Comparison of ENCODE assay signal across 9 cellular contexts in the genomic region with DNA sequence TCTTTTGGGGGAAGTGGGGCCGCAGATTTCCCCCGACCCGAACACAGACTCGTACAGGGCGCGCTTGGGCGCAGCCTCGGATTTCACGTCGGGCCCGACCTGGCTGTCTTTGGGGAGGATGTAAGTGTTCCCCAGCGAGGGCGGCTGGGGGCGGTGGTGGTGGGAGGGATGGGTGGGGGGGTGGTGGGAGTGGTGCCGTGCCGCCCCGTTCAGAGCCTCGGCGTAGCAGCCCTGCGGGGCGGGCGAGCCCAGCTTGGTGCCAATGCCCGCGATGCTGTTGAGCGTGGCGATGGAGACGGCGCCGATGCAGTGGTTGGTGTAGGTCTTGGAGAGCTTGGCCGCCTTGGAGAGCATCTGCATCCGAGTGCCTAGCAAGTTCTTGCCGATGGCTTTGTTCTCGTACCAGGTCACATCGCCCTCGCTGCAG. TPM values are rescaled to one million over a fixed set of nuclear protein-coding genes. Genes with fewer than 3 reads are reported as not detected.
DNase-seq lines count a peak whose midpoint lies in the region; ATAC-seq and TF ChIP-seq lines count a peak whose summit lies in the region.
"Had no signal": no experiment of that assay in that cellular context is flagged by ENCODE, and none has a peak within 500 bp of the region (broad histone marks: within the 10 kb centered on the region; RNA-seq: fewer than 3 reads in every experiment).

No MANE protein-coding gene starts in this region.

- intact Hi-C loops in CD4-positive, alpha-beta T cell (cut with DNase I, micrococcal nuclease): no loop called here
- intact Hi-C loops in esophagus muscularis mucosa (cut with DNase I): loop anchor here (5.0 to 10.0 kb wide), 2 partner anchors 105 to 162 kb away; no protein-coding TSS in a partner anchor

- H3K4me1 ChIP-seq in esophagus muscularis mucosa: peaks cover 36 to 69% (median 61%) of the 10 kb centered on the region in 4 donors
- peaks cover 0 to 78% (median 28%) of the 10 kb centered on the region in 3 donors for H3K4me1 ChIP-seq in gastroesophageal sphincter

- CTCF ChIA-PET in CD4-positive, alpha-beta T cell (lab: Charles Lee): no interaction called here

- no peak overlapping the region for H2AFZ ChIP-seq in neural cell (ENCODE audit: low read depth, low read length)

- DNase-seq in CD4-positive, alpha-beta T cell: no peak
- DNase-seq in T-helper 17 cell: no peak
- no peak for DNase-seq in esophagus muscularis mucosa (ENCODE audit: extremely low spot score)
- DNase-seq in SK-N-DZ (ENCODE audit: low spot score): no peak
- no peak for DNase-seq in mucosa of gallbladder (ENCODE audit: low spot score)
- DNase-seq: erythroblast had no signal

- no peak for TF ChIP-seq CTCF in CD4-positive, alpha-beta T cell (IDR thresholded peaks at IDR 0.05)
- no peak for TF ChIP-seq CTCF in esophagus muscularis mucosa (IDR thresholded peaks at IDR 0.05)
- no peak for TF ChIP-seq CTCF in neural cell (IDR thresholded peaks at IDR 0.05; ENCODE audit: poor library complexity, severe bottlenecking)
- TF ChIP-seq CTCF in gastroesophageal sphincter (IDR thresholded peaks at IDR 0.05): no peak

- no peak for ATAC-seq in CD4-positive, alpha-beta T cell (ENCODE audit: poor library complexity)
- ATAC-seq in T-helper 17 cell (no peak), gastroesophageal sphincter (no peak), GM21825 (IDR thresholded peaks at IDR 0.05; ENCODE audit: unreplicated experiment) (no peak)

- no peaks in the 10 kb centered on the region for H3K9me3 ChIP-seq in CD4-positive, alpha-beta T cell (ENCODE audit: control insufficient read depth, low read length)
- H3K9me3 ChIP-seq in T-helper 17 cell (ENCODE audit: control insufficient read depth, low read length, poor library complexity, severe bottlenecking) (no peaks in the 10 kb centered on the region), esophagus muscularis mucosa (no peaks in the 10 kb centered on the region), neural cell (ENCODE audit: low read length) (no peaks in the 10 kb centered on the region), gastroesophageal sphincter (no peaks in the 10 kb centered on the region)

- no peak overlapping the region for H3K27ac ChIP-seq in CD4-positive, alpha-beta T cell (ENCODE audit: low read depth, low read length)
- no peak overlapping the region for H3K27ac ChIP-seq in esophagus muscularis mucosa (replicated peaks in 1 of 4)
- H3K27ac ChIP-seq in neural cell (ENCODE audit: low read length): no peak overlapping the region
- H3K27ac ChIP-seq in gastroesophageal sphincter: peak overlapping the region in 1 of 4 donors; percentile 83

- no peak overlapping the region for H3K27ac Mint-ChIP-seq in CD4-positive, alpha-beta T cell
- no peak overlapping the region for H3K27ac Mint-ChIP-seq in T-helper 17 cell

- peak overlapping the region; percentile 82 for H3K9ac ChIP-seq in neural cell (ENCODE audit: low read length)

- H3K4me3 ChIP-seq in esophagus muscularis mucosa (peak overlapping the region; percentile 66 to 92 (median 74)), neural cell (ENCODE audit: low read length) (peak overlapping the region; percentile 92), gastroesophageal sphincter (peak overlapping the region in 1 of 2 donors; percentile 84)

- no peaks in the 10 kb centered on the region for H3K36me3 ChIP-seq in esophagus muscularis mucosa
- H3K36me3 ChIP-seq in neural cell (ENCODE audit: insufficient read depth, low read length): no peaks in the 10 kb centered on the region
- H3K36me3 ChIP-seq in gastroesophageal sphincter: no peaks in the 10 kb centered on the region

- H3K4me3 Mint-ChIP-seq in CD4-positive, alpha-beta T cell: peak overlapping the region; percentile 84
- H3K4me3 Mint-ChIP-seq in T-helper 17 cell: peak overlapping the region; percentile 92

- peaks cover 20% of the 10 kb centered on the region for H3K27me3 Mint-ChIP-seq in CD4-positive, alpha-beta T cell
- H3K27me3 Mint-ChIP-seq in T-helper 17 cell: peaks cover 13% of the 10 kb centered on the region

- no peaks in the 10 kb centered on the region for H4K20me1 ChIP-seq in neural cell (ENCODE audit: insufficient read depth)

- no peaks in the 10 kb centered on the region for H3K9me2 ChIP-seq in neural cell (ENCODE audit: insufficient read depth, low read length)

- WGBS in esophagus muscularis mucosa: 64% methylated on average over 11 of the region's 35 CpGs
- 80% methylated on average over 1 of the region's 35 CpGs; no CpG with 5 or more reads in 1 of the 2 donors for WGBS in gastroesophageal sphincter (ENCODE audit: low coverage in 1 of 2), 2 donors

- no peaks in the 10 kb centered on the region for H3K9me3 Mint-ChIP-seq in CD4-positive, alpha-beta T cell

- peaks cover 45% of the 10 kb centered on the region for H3K79me2 ChIP-seq in neural cell (replicated peaks; ENCODE audit: insufficient read depth, low read length)

- H3K4me2 ChIP-seq in neural cell (ENCODE audit: low read length): peak overlapping the region; percentile 59

- H3K4me1 Mint-ChIP-seq in CD4-positive, alpha-beta T cell (ENCODE audit: low read depth): peaks cover 59% of the 10 kb centered on the region
- peaks cover 29% of the 10 kb centered on the region for H3K4me1 Mint-ChIP-seq in T-helper 17 cell

- TF ChIP-seq EP300 in esophagus muscularis mucosa (IDR thresholded peaks at IDR 0.05) (no peak), neural cell (conservative IDR thresholded peaks at IDR 0.05; ENCODE audit: poor library complexity, severe bottlenecking) (no peak), gastroesophageal sphincter (IDR thresholded peaks at IDR 0.05) (no peak)

- H3K36me3 Mint-ChIP-seq in CD4-positive, alpha-beta T cell (ENCODE audit: low read depth): no peaks in the 10 kb centered on the region
- no peaks in the 10 kb centered on the region for H3K36me3 Mint-ChIP-seq in T-helper 17 cell (ENCODE audit: low read depth)

- TF ChIP-seq RAD21 in neural cell (conservative IDR thresholded peaks at IDR 0.05): no peak

- no peak for TF ChIP-seq POLR2A in esophagus muscularis mucosa (IDR thresholded peaks at IDR 0.05; ENCODE audit: low read depth)
- no peak for TF ChIP-seq POLR2A in gastroesophageal sphincter (IDR thresholded peaks at IDR 0.05)

- H3F3A ChIP-seq in neural cell (ENCODE audit: insufficient read depth, low read length, poor library complexity, severe bottlenecking): no peaks in the 10 kb centered on the region

- H3K27me3 ChIP-seq in CD4-positive, alpha-beta T cell (ENCODE audit: control insufficient read depth, insufficient read depth, low read length): peaks cover 30% of the 10 kb centered on the region
- H3K27me3 ChIP-seq in esophagus muscularis mucosa: peaks cover 0 to 20% (median 9%) of the 10 kb centered on the region in 4 donors
- peaks cover 28% of the 10 kb centered on the region for H3K27me3 ChIP-seq in neural cell (ENCODE audit: insufficient read depth, low read depth, low read length)
- H3K27me3 ChIP-seq in gastroesophageal sphincter: peaks cover 23% of the 10 kb centered on the region

- POLR2A ChIA-PET in CD4-positive, alpha-beta T cell (lab: Charles Lee): no interaction called here

TF ChIP-seq in neural cell, 6 proteins besides CTCF, POLR2A, EP300 and RAD21:
- TF ChIP-seq, protein P1, sequence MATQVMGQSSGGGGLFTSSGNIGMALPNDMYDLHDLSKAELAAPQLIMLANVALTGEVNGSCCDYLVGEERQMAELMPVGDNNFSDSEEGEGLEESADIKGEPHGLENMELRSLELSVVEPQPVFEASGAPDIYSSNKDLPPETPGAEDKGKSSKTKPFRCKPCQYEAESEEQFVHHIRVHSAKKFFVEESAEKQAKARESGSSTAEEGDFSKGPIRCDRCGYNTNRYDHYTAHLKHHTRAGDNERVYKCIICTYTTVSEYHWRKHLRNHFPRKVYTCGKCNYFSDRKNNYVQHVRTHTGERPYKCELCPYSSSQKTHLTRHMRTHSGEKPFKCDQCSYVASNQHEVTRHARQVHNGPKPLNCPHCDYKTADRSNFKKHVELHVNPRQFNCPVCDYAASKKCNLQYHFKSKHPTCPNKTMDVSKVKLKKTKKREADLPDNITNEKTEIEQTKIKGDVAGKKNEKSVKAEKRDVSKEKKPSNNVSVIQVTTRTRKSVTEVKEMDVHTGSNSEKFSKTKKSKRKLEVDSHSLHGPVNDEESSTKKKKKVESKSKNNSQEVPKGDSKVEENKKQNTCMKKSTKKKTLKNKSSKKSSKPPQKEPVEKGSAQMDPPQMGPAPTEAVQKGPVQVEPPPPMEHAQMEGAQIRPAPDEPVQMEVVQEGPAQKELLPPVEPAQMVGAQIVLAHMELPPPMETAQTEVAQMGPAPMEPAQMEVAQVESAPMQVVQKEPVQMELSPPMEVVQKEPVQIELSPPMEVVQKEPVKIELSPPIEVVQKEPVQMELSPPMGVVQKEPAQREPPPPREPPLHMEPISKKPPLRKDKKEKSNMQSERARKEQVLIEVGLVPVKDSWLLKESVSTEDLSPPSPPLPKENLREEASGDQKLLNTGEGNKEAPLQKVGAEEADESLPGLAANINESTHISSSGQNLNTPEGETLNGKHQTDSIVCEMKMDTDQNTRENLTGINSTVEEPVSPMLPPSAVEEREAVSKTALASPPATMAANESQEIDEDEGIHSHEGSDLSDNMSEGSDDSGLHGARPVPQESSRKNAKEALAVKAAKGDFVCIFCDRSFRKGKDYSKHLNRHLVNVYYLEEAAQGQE (IDR thresholded peaks at IDR 0.05; ENCODE audit: borderline replicate concordance): no peak
- TF ChIP-seq POLR2AphosphoS5 (IDR thresholded peaks at IDR 0.05) (no peak), SMC3 (conservative IDR thresholded peaks at IDR 0.05; ENCODE audit: poor library complexity) (no peak), TAF1 (IDR thresholded peaks at IDR 0.05; ENCODE audit: low read depth) (no peak), EZH2 (IDR thresholded peaks at IDR 0.05; ENCODE audit: borderline replicate concordance, insufficient read depth, low read length, poor library complexity, severe bottlenecking) (no peak), MXI1 (conservative IDR thresholded peaks at IDR 0.05; ENCODE audit: poor library complexity, severe bottlenecking) (no peak)

RNA-seq across cellular contexts. Expression of gene KCTD1, which starts 1.5 kb away (rescaled TPM):
- total RNA-seq in CD4-positive, alpha-beta T cell: 1 to 10 TPM in 1 of 2 experiments, under 1 TPM in 1; 0.74 to 1.1 TPM
- 1 to 10 TPM; 2.8 to 2.9 TPM for total RNA-seq in T-helper 17 cell
- total RNA-seq in esophagus muscularis mucosa: 10 to 100 TPM in 3 of 4 donors, 1 to 10 TPM in 1; 7.1 to 17.6 (median 12.7) TPM
- polyA plus RNA-seq in neural cell: 32.0 and 44.5 TPM in 2 replicates
- 52.6 and 54.3 TPM in 2 replicates for polyA minus RNA-seq in neural cell
- 10 to 100 TPM; 13.6 to 17.1 (median 16.6) TPM for total RNA-seq in gastroesophageal sphincter
- 21.6 and 26.3 TPM in 2 replicates for polyA plus RNA-seq in SK-N-DZ (2014; cell fraction: cytosol; rRNA removed)
- 11.0 and 13.0 TPM in 2 replicates for polyA plus RNA-seq in SK-N-DZ (2014; cell fraction: nucleus; rRNA removed)
- 21.4 TPM for total RNA-seq in mucosa of gallbladder
